Comparison of ENCODE assay signal across 1 cellular context in the genomic region with DNA sequence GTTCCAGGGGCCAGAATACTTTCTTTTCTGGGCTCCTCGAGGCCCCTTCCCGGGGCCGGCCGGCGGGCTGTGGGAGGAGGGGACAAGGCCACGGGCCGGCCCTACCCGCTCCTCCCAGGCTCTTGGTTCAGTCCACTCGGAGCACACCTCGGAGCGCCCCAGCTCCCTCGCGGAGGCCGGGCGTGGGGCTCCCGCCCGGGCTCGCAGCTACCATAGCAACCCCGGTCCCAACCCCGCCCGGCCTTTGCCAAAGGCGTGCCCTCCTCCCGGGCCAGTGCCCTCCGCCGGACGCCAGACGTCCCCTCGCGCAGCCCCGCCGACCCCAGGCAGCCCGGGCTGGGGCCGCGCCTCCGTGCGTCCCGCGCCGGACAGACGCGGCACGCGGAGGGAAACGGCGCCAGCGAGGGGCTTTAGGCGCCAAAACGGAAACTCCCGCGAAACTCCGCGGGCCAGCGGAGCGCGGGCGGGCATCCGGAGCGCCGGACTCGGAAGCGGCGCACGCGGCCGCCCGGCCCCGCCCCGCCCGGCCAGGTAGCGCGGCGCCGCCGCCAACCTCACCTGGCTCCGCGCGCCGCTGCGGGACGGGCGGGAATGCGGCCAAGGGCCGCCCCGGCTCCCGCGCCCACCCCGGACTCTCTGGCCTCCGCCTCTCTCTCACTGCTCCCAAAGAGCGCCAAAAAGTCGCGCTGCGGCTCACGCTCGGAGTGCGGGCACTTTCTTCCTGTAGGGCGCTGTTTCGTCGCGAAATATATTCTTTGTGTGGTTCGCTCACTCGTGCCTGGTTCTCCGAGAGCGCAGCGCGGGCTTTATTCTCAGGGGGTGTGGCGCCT.
TF ChIP-seq lines count a peak whose summit lies in the region.

No MANE protein-coding gene starts in this region.

TF ChIP-seq in HEK293, 187 proteins besides CTCF, POLR2A, EP300 and RAD21 (continued from another document and continues in another):
- TF ChIP-seq, protein P1, sequence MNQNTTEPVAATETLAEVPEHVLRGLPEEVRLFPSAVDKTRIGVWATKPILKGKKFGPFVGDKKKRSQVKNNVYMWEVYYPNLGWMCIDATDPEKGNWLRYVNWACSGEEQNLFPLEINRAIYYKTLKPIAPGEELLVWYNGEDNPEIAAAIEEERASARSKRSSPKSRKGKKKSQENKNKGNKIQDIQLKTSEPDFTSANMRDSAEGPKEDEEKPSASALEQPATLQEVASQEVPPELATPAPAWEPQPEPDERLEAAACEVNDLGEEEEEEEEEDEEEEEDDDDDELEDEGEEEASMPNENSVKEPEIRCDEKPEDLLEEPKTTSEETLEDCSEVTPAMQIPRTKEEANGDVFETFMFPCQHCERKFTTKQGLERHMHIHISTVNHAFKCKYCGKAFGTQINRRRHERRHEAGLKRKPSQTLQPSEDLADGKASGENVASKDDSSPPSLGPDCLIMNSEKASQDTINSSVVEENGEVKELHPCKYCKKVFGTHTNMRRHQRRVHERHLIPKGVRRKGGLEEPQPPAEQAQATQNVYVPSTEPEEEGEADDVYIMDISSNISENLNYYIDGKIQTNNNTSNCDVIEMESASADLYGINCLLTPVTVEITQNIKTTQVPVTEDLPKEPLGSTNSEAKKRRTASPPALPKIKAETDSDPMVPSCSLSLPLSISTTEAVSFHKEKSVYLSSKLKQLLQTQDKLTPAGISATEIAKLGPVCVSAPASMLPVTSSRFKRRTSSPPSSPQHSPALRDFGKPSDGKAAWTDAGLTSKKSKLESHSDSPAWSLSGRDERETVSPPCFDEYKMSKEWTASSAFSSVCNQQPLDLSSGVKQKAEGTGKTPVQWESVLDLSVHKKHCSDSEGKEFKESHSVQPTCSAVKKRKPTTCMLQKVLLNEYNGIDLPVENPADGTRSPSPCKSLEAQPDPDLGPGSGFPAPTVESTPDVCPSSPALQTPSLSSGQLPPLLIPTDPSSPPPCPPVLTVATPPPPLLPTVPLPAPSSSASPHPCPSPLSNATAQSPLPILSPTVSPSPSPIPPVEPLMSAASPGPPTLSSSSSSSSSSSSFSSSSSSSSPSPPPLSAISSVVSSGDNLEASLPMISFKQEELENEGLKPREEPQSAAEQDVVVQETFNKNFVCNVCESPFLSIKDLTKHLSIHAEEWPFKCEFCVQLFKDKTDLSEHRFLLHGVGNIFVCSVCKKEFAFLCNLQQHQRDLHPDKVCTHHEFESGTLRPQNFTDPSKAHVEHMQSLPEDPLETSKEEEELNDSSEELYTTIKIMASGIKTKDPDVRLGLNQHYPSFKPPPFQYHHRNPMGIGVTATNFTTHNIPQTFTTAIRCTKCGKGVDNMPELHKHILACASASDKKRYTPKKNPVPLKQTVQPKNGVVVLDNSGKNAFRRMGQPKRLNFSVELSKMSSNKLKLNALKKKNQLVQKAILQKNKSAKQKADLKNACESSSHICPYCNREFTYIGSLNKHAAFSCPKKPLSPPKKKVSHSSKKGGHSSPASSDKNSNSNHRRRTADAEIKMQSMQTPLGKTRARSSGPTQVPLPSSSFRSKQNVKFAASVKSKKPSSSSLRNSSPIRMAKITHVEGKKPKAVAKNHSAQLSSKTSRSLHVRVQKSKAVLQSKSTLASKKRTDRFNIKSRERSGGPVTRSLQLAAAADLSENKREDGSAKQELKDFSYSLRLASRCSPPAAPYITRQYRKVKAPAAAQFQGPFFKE (tag by site-specific recombination; IDR thresholded peaks at IDR 0.05; ENCODE audit: borderline replicate concordance) = no peak
- TF ChIP-seq ZNF664 (tag by site-specific recombination; IDR thresholded peaks at IDR 0.05) (no peak), ZNF416 (tag by site-specific recombination; IDR thresholded peaks at IDR 0.05) (no peak), ZNF600 (tag by site-specific recombination; IDR thresholded peaks at IDR 0.05) (no peak), ZNF529 (tag by site-specific recombination; IDR thresholded peaks at IDR 0.05; ENCODE audit: insufficient replicate concordance) (no peak), PRDM1 (tag by site-specific recombination; IDR thresholded peaks at IDR 0.05) (0 out of 2 replicates have a peak, but pooled peaks have one; percentile 6), ZNF292 (tag by site-specific recombination; IDR thresholded peaks at IDR 0.05; ENCODE audit: borderline replicate concordance, low read depth) (no peak), BCL11A (tag by site-specific recombination; IDR thresholded peaks at IDR 0.05; ENCODE audit: low read depth) (no peak), ZNF473 (tag by site-specific recombination; IDR thresholded peaks at IDR 0.05) (no peak), ZNF548 (tag by site-specific recombination; IDR thresholded peaks at IDR 0.05) (no peak), ZNF433 (tag by site-specific recombination; IDR thresholded peaks at IDR 0.05; ENCODE audit: low read depth) (no peak), ZNF560 (tag by site-specific recombination; IDR thresholded peaks at IDR 0.05; ENCODE audit: borderline replicate concordance) (no peak), SP3 (tag by site-specific recombination; IDR thresholded peaks at IDR 0.05) (peak; percentile 27; the same call in 1 of the 2 replicates), ZNF677 (tag by site-specific recombination; IDR thresholded peaks at IDR 0.05) (no peak), ZNF629 (tag by site-specific recombination; IDR thresholded peaks at IDR 0.05) (no peak), ZNF501 (tag by site-specific recombination; IDR thresholded peaks at IDR 0.05) (no peak), TCF7L2 (IDR thresholded peaks at IDR 0.05; ENCODE audit: borderline replicate concordance, low read depth, low read length) (no peak), ZNF555 (tag by site-specific recombination; conservative IDR thresholded peaks at IDR 0.05) (no peak)
- TF ChIP-seq, protein P2, sequence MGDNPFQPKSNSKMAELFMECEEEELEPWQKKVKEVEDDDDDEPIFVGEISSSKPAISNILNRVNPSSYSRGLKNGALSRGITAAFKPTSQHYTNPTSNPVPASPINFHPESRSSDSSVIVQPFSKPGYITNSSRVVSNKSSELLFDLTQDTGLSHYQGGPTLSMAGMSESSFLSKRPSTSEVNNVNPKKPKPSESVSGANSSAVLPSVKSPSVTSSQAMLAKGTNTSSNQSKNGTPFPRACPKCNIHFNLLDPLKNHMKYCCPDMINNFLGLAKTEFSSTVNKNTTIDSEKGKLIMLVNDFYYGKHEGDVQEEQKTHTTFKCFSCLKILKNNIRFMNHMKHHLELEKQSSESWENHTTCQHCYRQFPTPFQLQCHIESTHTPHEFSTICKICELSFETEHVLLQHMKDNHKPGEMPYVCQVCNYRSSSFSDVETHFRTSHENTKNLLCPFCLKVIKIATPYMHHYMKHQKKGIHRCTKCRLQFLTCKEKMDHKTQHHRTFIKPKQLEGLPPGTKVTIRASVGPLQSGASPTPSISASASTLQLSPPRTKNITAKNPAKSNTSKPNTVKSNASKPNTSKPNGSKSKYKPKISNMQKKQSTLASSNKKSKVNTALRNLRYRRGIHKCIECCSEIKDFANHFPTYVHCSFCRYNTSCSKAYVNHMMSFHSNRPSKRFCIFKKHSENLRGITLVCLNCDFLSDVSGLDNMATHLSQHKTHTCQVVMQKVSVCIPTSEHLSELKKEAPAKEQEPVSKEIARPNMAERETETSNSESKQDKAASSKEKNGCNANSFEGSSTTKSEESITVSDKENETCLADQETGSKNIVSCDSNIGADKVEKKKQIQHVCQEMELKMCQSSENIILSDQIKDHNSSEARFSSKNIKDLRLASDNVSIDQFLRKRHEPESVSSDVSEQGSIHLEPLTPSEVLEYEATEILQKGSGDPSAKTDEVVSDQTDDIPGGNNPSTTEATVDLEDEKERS (tag by site-specific recombination; IDR thresholded peaks at IDR 0.05) = no peak
- TF ChIP-seq, protein P3, sequence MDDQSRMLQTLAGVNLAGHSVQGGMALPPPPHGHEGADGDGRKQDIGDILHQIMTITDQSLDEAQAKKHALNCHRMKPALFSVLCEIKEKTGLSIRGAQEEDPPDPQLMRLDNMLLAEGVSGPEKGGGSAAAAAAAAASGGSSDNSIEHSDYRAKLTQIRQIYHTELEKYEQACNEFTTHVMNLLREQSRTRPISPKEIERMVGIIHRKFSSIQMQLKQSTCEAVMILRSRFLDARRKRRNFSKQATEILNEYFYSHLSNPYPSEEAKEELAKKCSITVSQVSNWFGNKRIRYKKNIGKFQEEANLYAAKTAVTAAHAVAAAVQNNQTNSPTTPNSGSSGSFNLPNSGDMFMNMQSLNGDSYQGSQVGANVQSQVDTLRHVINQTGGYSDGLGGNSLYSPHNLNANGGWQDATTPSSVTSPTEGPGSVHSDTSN (CRISPR knock-in tag; IDR thresholded peaks at IDR 0.05) = peak; percentile 68; the same call in 1 of the 2 replicates
- TF ChIP-seq, protein P4, sequence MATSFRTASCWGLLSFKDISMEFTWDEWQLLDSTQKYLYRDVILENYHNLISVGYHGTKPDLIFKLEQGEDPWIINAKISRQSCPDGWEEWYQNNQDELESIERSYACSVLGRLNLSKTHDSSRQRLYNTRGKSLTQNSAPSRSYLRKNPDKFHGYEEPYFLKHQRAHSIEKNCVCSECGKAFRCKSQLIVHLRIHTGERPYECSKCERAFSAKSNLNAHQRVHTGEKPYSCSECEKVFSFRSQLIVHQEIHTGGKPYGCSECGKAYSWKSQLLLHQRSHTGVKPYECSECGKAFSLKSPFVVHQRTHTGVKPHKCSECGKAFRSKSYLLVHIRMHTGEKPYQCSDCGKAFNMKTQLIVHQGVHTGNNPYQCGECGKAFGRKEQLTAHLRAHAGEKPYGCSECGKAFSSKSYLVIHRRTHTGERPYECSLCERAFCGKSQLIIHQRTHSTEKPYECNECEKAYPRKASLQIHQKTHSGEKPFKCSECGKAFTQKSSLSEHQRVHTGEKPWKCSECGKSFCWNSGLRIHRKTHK (tag by site-specific recombination; IDR thresholded peaks at IDR 0.05) = no peak
- TF ChIP-seq, protein P5, sequence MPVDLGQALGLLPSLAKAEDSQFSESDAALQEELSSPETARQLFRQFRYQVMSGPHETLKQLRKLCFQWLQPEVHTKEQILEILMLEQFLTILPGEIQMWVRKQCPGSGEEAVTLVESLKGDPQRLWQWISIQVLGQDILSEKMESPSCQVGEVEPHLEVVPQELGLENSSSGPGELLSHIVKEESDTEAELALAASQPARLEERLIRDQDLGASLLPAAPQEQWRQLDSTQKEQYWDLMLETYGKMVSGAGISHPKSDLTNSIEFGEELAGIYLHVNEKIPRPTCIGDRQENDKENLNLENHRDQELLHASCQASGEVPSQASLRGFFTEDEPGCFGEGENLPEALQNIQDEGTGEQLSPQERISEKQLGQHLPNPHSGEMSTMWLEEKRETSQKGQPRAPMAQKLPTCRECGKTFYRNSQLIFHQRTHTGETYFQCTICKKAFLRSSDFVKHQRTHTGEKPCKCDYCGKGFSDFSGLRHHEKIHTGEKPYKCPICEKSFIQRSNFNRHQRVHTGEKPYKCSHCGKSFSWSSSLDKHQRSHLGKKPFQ (tag by site-specific recombination; IDR thresholded peaks at IDR 0.05) = no peak
- TF ChIP-seq, protein P6, sequence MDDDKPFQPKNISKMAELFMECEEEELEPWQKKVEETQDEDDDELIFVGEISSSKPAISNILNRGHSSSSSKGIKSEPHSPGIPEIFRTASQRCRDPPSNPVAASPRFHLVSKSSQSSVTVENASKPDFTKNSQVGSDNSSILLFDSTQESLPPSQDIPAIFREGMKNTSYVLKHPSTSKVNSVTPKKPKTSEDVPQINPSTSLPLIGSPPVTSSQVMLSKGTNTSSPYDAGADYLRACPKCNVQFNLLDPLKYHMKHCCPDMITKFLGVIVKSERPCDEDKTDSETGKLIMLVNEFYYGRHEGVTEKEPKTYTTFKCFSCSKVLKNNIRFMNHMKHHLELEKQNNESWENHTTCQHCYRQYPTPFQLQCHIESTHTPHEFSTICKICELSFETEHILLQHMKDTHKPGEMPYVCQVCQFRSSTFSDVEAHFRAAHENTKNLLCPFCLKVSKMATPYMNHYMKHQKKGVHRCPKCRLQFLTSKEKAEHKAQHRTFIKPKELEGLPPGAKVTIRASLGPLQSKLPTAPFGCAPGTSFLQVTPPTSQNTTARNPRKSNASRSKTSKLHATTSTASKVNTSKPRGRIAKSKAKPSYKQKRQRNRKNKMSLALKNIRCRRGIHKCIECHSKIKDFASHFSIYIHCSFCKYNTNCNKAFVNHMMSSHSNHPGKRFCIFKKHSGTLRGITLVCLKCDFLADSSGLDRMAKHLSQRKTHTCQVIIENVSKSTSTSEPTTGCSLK (tag by site-specific recombination; IDR thresholded peaks at IDR 0.05) = no peak
- TF ChIP-seq, protein P7, sequence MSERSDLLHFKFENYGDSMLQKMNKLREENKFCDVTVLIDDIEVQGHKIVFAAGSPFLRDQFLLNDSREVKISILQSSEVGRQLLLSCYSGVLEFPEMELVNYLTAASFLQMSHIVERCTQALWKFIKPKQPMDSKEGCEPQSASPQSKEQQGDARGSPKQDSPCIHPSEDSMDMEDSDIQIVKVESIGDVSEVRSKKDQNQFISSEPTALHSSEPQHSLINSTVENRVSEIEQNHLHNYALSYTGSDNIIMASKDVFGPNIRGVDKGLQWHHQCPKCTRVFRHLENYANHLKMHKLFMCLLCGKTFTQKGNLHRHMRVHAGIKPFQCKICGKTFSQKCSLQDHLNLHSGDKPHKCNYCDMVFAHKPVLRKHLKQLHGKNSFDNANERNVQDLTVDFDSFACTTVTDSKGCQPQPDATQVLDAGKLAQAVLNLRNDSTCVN (tag by site-specific recombination; optimal IDR thresholded peaks at IDR 0.05) = peak; percentile 65
- TF ChIP-seq, protein P8, sequence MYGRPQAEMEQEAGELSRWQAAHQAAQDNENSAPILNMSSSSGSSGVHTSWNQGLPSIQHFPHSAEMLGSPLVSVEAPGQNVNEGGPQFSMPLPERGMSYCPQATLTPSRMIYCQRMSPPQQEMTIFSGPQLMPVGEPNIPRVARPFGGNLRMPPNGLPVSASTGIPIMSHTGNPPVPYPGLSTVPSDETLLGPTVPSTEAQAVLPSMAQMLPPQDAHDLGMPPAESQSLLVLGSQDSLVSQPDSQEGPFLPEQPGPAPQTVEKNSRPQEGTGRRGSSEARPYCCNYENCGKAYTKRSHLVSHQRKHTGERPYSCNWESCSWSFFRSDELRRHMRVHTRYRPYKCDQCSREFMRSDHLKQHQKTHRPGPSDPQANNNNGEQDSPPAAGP (tag by site-specific recombination; IDR thresholded peaks at IDR 0.05) = 0 out of 2 replicates have a peak, but pooled peaks have one; percentile 24
- TF ChIP-seq, protein P9, sequence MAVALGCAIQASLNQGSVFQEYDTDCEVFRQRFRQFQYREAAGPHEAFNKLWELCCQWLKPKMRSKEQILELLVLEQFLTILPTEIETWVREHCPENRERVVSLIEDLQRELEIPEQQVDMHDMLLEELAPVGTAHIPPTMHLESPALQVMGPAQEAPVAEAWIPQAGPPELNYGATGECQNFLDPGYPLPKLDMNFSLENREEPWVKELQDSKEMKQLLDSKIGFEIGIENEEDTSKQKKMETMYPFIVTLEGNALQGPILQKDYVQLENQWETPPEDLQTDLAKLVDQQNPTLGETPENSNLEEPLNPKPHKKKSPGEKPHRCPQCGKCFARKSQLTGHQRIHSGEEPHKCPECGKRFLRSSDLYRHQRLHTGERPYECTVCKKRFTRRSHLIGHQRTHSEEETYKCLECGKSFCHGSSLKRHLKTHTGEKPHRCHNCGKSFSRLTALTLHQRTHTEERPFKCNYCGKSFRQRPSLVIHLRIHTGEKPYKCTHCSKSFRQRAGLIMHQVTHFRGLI (tag by site-specific recombination; IDR thresholded peaks at IDR 0.05) = peak; percentile 40; the same call in 1 of the 2 replicates
